Comparison of ENCODE assay signal across 38 cellular contexts in the genomic region with DNA sequence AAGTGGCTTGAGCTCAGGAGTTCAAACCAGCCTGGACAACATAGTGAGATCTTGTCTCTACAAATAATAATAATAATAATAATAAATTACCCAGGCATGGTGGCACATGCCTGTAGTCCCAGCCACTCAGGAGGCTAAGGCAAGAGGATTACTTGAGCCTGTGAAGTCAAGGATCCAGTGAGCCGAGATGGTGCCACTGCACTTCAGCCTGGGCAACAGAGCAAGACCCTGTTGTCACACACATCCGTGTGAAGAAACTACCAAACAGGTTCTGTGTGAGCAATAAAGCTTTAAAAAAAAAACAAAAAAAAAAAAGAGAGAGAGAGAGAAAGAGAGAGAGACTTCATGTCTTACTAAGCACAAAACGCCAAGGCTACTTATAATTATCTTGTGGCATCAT. TPM values are rescaled to one million over a fixed set of nuclear protein-coding genes. Genes with fewer than 3 reads are reported as not detected.
"Had no signal": no experiment of that assay in that cellular context is flagged by ENCODE, and none has a peak within 500 bp of the region (broad histone marks: within the 10 kb centered on the region; RNA-seq: fewer than 3 reads in every experiment).

No MANE protein-coding gene starts in this region.

- H3K9me2 ChIP-seq: SK-N-SH had no signal

- H3K4me3 Mint-ChIP-seq: activated CD4-positive, alpha-beta memory T cell treated with anti-CD3 and anti-CD28 coated beads, Interleukin-2, amount 10 ng/mL, durations not matched to agents 7 days and 5 days; activated CD4-positive, alpha-beta T cell treated with anti-CD3 and anti-CD28 coated beads for 36 hours; activated CD8-positive, alpha-beta memory T cell treated with anti-CD3 and anti-CD28 coated beads, Interleukin-2, amount 10 ng/mL, durations not matched to agents 7 days and 5 days; activated naive CD8-positive, alpha-beta T cell treated with anti-CD3 and anti-CD28 coated beads for 36 hours; activated T-cell treated with anti-CD3 and anti-CD28 coated beads, Interleukin-2, amount 50 U/mL, for 72 hours; activated T-helper 17 cell treated with anti-CD3 and anti-CD28 coated beads, Interleukin-2, amount 50 U/mL, for 72 hours; T-helper 1 cell treated with Interleukin-12 subunit alpha and Interleukin-12 subunit beta and Interleukin-4 antibody, amounts not matched to agents 30 μg/mL and 1 μg/mL, for 36 hours; T-helper 2 cell treated with Interferon-gamma antibody and Interleukin-4, amounts not matched to agents 5 μg/mL and 100 μg/mL, for 36 hours had no signal

- H3K9me3 ChIP-seq: adrenal gland, Peyer's patch, SJSA1, SK-N-SH had no signal

- H3K36me3 ChIP-seq: adrenal gland, Peyer's patch, SJSA1 had no signal

- H3K9me3 Mint-ChIP-seq: activated CD4-positive, alpha-beta memory T cell treated with anti-CD3 and anti-CD28 coated beads, Interleukin-2, amount 10 ng/mL, durations not matched to agents 7 days and 5 days; activated naive CD8-positive, alpha-beta T cell treated with anti-CD3 and anti-CD28 coated beads for 36 hours; activated T-helper 17 cell treated with anti-CD3 and anti-CD28 coated beads, Interleukin-2, amount 50 U/mL, for 72 hours; T-helper 1 cell treated with Interleukin-12 subunit alpha and Interleukin-12 subunit beta and Interleukin-4 antibody, amounts not matched to agents 30 μg/mL and 1 μg/mL, for 36 hours; T-helper 2 cell treated with Interferon-gamma antibody and Interleukin-4, amounts not matched to agents 5 μg/mL and 100 μg/mL, for 36 hours had no signal

- H3K27me3 Mint-ChIP-seq: activated CD4-positive, alpha-beta memory T cell treated with anti-CD3 and anti-CD28 coated beads, Interleukin-2, amount 10 ng/mL, durations not matched to agents 7 days and 5 days; activated CD4-positive, alpha-beta T cell treated with anti-CD3 and anti-CD28 coated beads for 36 hours; activated T-helper 17 cell treated with anti-CD3 and anti-CD28 coated beads, Interleukin-2, amount 50 U/mL, for 72 hours had no signal

- H3K4me1 ChIP-seq: adrenal gland, Peyer's patch, SJSA1 had no signal

- H3K4me2 ChIP-seq: SK-N-SH had no signal

- H3K4me1 Mint-ChIP-seq: activated CD4-positive, alpha-beta memory T cell treated with anti-CD3 and anti-CD28 coated beads, Interleukin-2, amount 10 ng/mL, durations not matched to agents 7 days and 5 days; activated CD4-positive, alpha-beta T cell treated with anti-CD3 and anti-CD28 coated beads for 36 hours; activated CD8-positive, alpha-beta memory T cell treated with anti-CD3 and anti-CD28 coated beads, Interleukin-2, amount 10 ng/mL, durations not matched to agents 7 days and 5 days; activated naive CD8-positive, alpha-beta T cell treated with anti-CD3 and anti-CD28 coated beads for 36 hours; activated T-helper 17 cell treated with anti-CD3 and anti-CD28 coated beads, Interleukin-2, amount 50 U/mL, for 72 hours had no signal

- H3K9ac ChIP-seq: SK-N-SH had no signal

- H3K27ac Mint-ChIP-seq: activated CD4-positive, alpha-beta memory T cell treated with anti-CD3 and anti-CD28 coated beads, Interleukin-2, amount 10 ng/mL, durations not matched to agents 7 days and 5 days; activated CD4-positive, alpha-beta T cell treated with anti-CD3 and anti-CD28 coated beads for 36 hours; activated CD8-positive, alpha-beta memory T cell treated with anti-CD3 and anti-CD28 coated beads, Interleukin-2, amount 10 ng/mL, durations not matched to agents 7 days and 5 days; activated naive CD8-positive, alpha-beta T cell treated with anti-CD3 and anti-CD28 coated beads for 36 hours; activated T-cell treated with anti-CD3 and anti-CD28 coated beads, Interleukin-2, amount 50 U/mL, for 72 hours; activated T-helper 17 cell treated with anti-CD3 and anti-CD28 coated beads, Interleukin-2, amount 50 U/mL, for 72 hours; T-helper 1 cell treated with Interleukin-12 subunit alpha and Interleukin-12 subunit beta and Interleukin-4 antibody, amounts not matched to agents 30 μg/mL and 1 μg/mL, for 36 hours; T-helper 2 cell treated with Interferon-gamma antibody and Interleukin-4, amounts not matched to agents 5 μg/mL and 100 μg/mL, for 36 hours had no signal

- H3K27me3 ChIP-seq: Peyer's patch, SJSA1 had no signal

- ATAC-seq: activated CD4-positive, alpha-beta T cell treated with anti-CD3 and anti-CD28 coated beads for 36 hours; activated CD4-positive, CD25-positive, alpha-beta regulatory T cell treated with anti-CD3 and anti-CD28 coated beads, Interleukin-2, amount 50 U/mL, for 24 hours; activated CD8-positive, alpha-beta memory T cell treated with anti-CD3 and anti-CD28 coated beads, Interleukin-2, amount 10 ng/mL, durations not matched to agents 7 days and 5 days; activated T-cell treated with anti-CD3 and anti-CD28 coated beads, Interleukin-2, amount 50 U/mL, for 72 hours; activated T-helper 17 cell treated with anti-CD3 and anti-CD28 coated beads, Interleukin-2, amount 50 U/mL, for 72 hours; PC-3 had no signal

- FAIRE-seq: bronchial epithelial cell, TTC549 had no signal

- DNase-seq: activated CD4-positive, alpha-beta memory T cell treated with anti-CD3 and anti-CD28 coated beads, Interleukin-2, amount 10 ng/mL, durations not matched to agents 7 days and 5 days; activated CD4-positive, alpha-beta T cell treated with anti-CD3 and anti-CD28 coated beads for 36 hours; activated CD8-positive, alpha-beta memory T cell treated with anti-CD3 and anti-CD28 coated beads for 24 hours; activated CD8-positive, alpha-beta memory T cell treated with anti-CD3 and anti-CD28 coated beads, Interleukin-2, amount 10 ng/mL, durations not matched to agents 7 days and 5 days; activated CD8-positive, alpha-beta memory T cell treated with anti-CD3 and anti-CD28 coated beads, Interleukin-2, amount 50 U/mL, for 48 hours; activated effector memory CD4-positive, alpha-beta T cell treated with anti-CD3 and anti-CD28 coated beads, Interleukin-2, amount 50 U/mL, for 16 hours; activated naive CD4-positive, alpha-beta T cell; activated naive CD4-positive, alpha-beta T cell treated with anti-CD3 and anti-CD28 coated beads, Interleukin-2, amount 50 U/mL, for 16 hours; activated naive CD8-positive, alpha-beta T cell treated with anti-CD3 and anti-CD28 coated beads for 36 hours; activated T-cell treated with anti-CD3 and anti-CD28 coated beads, Interleukin-2, amount 50 U/mL, for 72 hours; adrenal gland; caudate nucleus; cerebellar nuclear complex; MM.1S; MV-4-11; NCI-H1092; NCI-H1436 treated with DMSO at 0.1 percent for 48 hours; NCI-H187; NCI-H2029 treated with DMSO at 0.1 percent for 48 hours; NCI-H2107; NCI-H2171; NCI-H510A; NCI-H526; NCI-H748 treated with DMSO at 0.1 percent for 48 hours; NK-92 treated with Interleukin-12 subunit alpha and Interleukin-12 subunit beta, amount 100 ng/mL, for 24 hours; PC-3; Peyer's patch; RPMI8226; SHP77 treated with DMSO at 0.1 percent for 48 hours; SK-N-SH had no signal

- H3K36me3 Mint-ChIP-seq: activated CD8-positive, alpha-beta memory T cell treated with anti-CD3 and anti-CD28 coated beads, Interleukin-2, amount 10 ng/mL, durations not matched to agents 7 days and 5 days; activated naive CD8-positive, alpha-beta T cell treated with anti-CD3 and anti-CD28 coated beads for 36 hours; brain had no signal

- H3K27ac ChIP-seq: adrenal gland, Peyer's patch, SJSA1 had no signal

- H3K4me3 ChIP-seq: adrenal gland, Peyer's patch, SJSA1 had no signal

RNA-seq across cellular contexts. Expression of a gene that starts 42.5 kb away (rescaled TPM):
- total RNA-seq: activated CD4-positive, alpha-beta memory T cell treated with anti-CD3 and anti-CD28 coated beads, Interleukin-2, amount 10 ng/mL, durations not matched to agents 7 days and 5 days; activated CD4-positive, alpha-beta T cell treated with anti-CD3 and anti-CD28 coated beads for 36 hours; activated CD8-positive, alpha-beta memory T cell treated with anti-CD3 and anti-CD28 coated beads, Interleukin-2, amount 10 ng/mL, durations not matched to agents 7 days and 5 days; activated naive CD8-positive, alpha-beta T cell treated with anti-CD3 and anti-CD28 coated beads for 36 hours; activated T-cell treated with anti-CD3 and anti-CD28 coated beads, Interleukin-2, amount 50 U/mL, for 72 hours; activated T-helper 17 cell treated with anti-CD3 and anti-CD28 coated beads, Interleukin-2, amount 50 U/mL, for 72 hours had no signal
